22 cellular contexts compared by ENCODE assay signal in genomic region chr4:150547154-150547838, GRCh38. TPM values are rescaled to one million over a fixed set of nuclear protein-coding genes. Genes with fewer than 3 reads are reported as not detected.
"Had no signal": no experiment of that assay in that cellular context is flagged by ENCODE, and none has a peak within 500 bp of the region (broad histone marks: within the 10 kb centered on the region; RNA-seq: fewer than 3 reads in every experiment).

No MANE protein-coding gene starts in this region.

- H3K27me3 ChIP-seq: ascending aorta, SJSA1 had no signal

- DNase-seq: activated CD4-positive, alpha-beta T cell treated with anti-CD3 and anti-CD28 coated beads for 48 hours; activated CD4-positive, alpha-beta T cell treated with anti-CD3 and anti-CD28 coated beads, Interleukin-2, amount 50 U/mL, for 4 hours; activated CD4-positive, CD25-positive, alpha-beta regulatory T cell treated with anti-CD3 and anti-CD28 coated beads, Interleukin-2, amount 50 U/mL, for 72 hours; activated CD8-positive, alpha-beta memory T cell treated with anti-CD3 and anti-CD28 coated beads, Interleukin-2, amount 50 U/mL, for 48 hours; activated CD8-positive, alpha-beta T cell treated with anti-CD3 and anti-CD28 coated beads, Interleukin-2, amount 10 ng/mL, durations not matched to agents 7 days and 5 days; activated naive CD8-positive, alpha-beta T cell treated with anti-CD3 and anti-CD28 coated beads, Interleukin-2, amount 50 U/mL, for 24 hours; activated T-cell treated with anti-CD3 and anti-CD28 coated beads, Interleukin-2, amount 50 U/mL, for 1 hour; amniotic stem cell; Kasumi-1; NCI-H1930; NCI-H345; NCI-H510A; NCI-H526 treated with DMSO at 0.1 percent for 48 hours; SHP77; SW 1271 had no signal

- H3K4me3 ChIP-seq: ascending aorta, SJSA1 had no signal

- H3K36me3 Mint-ChIP-seq: activated naive CD4-positive, alpha-beta T cell treated with anti-CD3 and anti-CD28 coated beads, Interleukin-2, amount 50 U/mL, for 72 hours had no signal

- H3K27ac Mint-ChIP-seq: activated CD8-positive, alpha-beta T cell treated with anti-CD3 and anti-CD28 coated beads, Interleukin-2, amount 10 ng/mL, durations not matched to agents 7 days and 5 days; activated naive CD4-positive, alpha-beta T cell treated with anti-CD3 and anti-CD28 coated beads, Interleukin-2, amount 50 U/mL, for 72 hours; activated naive CD8-positive, alpha-beta T cell treated with anti-CD3 and anti-CD28 coated beads, Interleukin-2, amount 50 U/mL, for 24 hours; brain; T-helper 1 cell treated with Interleukin-12 subunit alpha and Interleukin-12 subunit beta and Interleukin-4 antibody, amounts not matched to agents 30 μg/mL and 1 μg/mL, for 36 hours had no signal

- H3K9me3 Mint-ChIP-seq: activated naive CD4-positive, alpha-beta T cell treated with anti-CD3 and anti-CD28 coated beads, Interleukin-2, amount 50 U/mL, for 72 hours; activated naive CD8-positive, alpha-beta T cell treated with anti-CD3 and anti-CD28 coated beads, Interleukin-2, amount 50 U/mL, for 24 hours; central memory CD8-positive, alpha-beta T cell; T-helper 1 cell treated with Interleukin-12 subunit alpha and Interleukin-12 subunit beta and Interleukin-4 antibody, amounts not matched to agents 30 μg/mL and 1 μg/mL, for 36 hours had no signal

- H3K27me3 Mint-ChIP-seq: activated naive CD8-positive, alpha-beta T cell treated with anti-CD3 and anti-CD28 coated beads, Interleukin-2, amount 50 U/mL, for 24 hours; central memory CD8-positive, alpha-beta T cell had no signal

- H3K27ac ChIP-seq: ascending aorta, SJSA1 had no signal

- H3K36me3 ChIP-seq: ascending aorta, SJSA1 had no signal

- H3K4me1 ChIP-seq: ascending aorta, SJSA1 had no signal

- ATAC-seq: activated CD8-positive, alpha-beta T cell treated with anti-CD3 and anti-CD28 coated beads, Interleukin-2, amount 10 ng/mL, durations not matched to agents 7 days and 5 days; activated naive CD4-positive, alpha-beta T cell treated with anti-CD3 and anti-CD28 coated beads, Interleukin-2, amount 50 U/mL, for 72 hours; activated naive CD8-positive, alpha-beta T cell treated with anti-CD3 and anti-CD28 coated beads, Interleukin-2, amount 50 U/mL, for 24 hours; SK-N-SH treated with all-trans-retinoic acid at 6 μM for 48 hours had no signal

- H3K4me1 Mint-ChIP-seq: activated naive CD8-positive, alpha-beta T cell treated with anti-CD3 and anti-CD28 coated beads, Interleukin-2, amount 50 U/mL, for 24 hours had no signal

- H3K4me3 Mint-ChIP-seq: activated CD8-positive, alpha-beta T cell treated with anti-CD3 and anti-CD28 coated beads, Interleukin-2, amount 10 ng/mL, durations not matched to agents 7 days and 5 days; activated naive CD8-positive, alpha-beta T cell treated with anti-CD3 and anti-CD28 coated beads, Interleukin-2, amount 50 U/mL, for 24 hours; central memory CD8-positive, alpha-beta T cell; T-helper 1 cell treated with Interleukin-12 subunit alpha and Interleukin-12 subunit beta and Interleukin-4 antibody, amounts not matched to agents 30 μg/mL and 1 μg/mL, for 36 hours had no signal

- H3K9me3 ChIP-seq: ascending aorta, SJSA1 had no signal

RNA-seq across cellular contexts. Expression of gene MAB21L2, which starts 34.7 kb away (rescaled TPM):
- total RNA-seq: activated CD8-positive, alpha-beta T cell treated with anti-CD3 and anti-CD28 coated beads, Interleukin-2, amount 10 ng/mL, durations not matched to agents 7 days and 5 days; activated naive CD4-positive, alpha-beta T cell treated with anti-CD3 and anti-CD28 coated beads, Interleukin-2, amount 50 U/mL, for 72 hours; ascending aorta; SJSA1 had no signal
